ENCODE assay signal across 22 cellular contexts in genomic region chr4:8897768-8898167, GRCh38. TPM values are rescaled to one million over a fixed set of nuclear protein-coding genes. Genes with fewer than 3 reads are reported as not detected.
DNase-seq lines count a peak whose midpoint lies in the region; ATAC-seq, FAIRE-seq and TF ChIP-seq lines count a peak whose summit lies in the region.
"Had no signal": no experiment of that assay in that cellular context is flagged by ENCODE, and none has a peak within 500 bp of the region (broad histone marks: within the 10 kb centered on the region; RNA-seq: fewer than 3 reads in every experiment).

No MANE protein-coding gene starts in this region.

- H3K9me2 ChIP-seq in GM23248 (ENCODE audit: insufficient read depth) = no peaks in the 10 kb centered on the region
- no peaks in the 10 kb centered on the region for H3K9me2 ChIP-seq in Karpas-422 (replicated peaks; ENCODE audit: insufficient read depth, low read length)

- H3K27me3 Mint-ChIP-seq in WTC11 (ENCODE audit: low read depth) = peaks cover 72% of the 10 kb centered on the region

- H3K4me3 ChIP-seq in GM23248 (no peak overlapping the region), HEK293 (ENCODE audit: low read depth, low read length) (no peak overlapping the region), epithelial cell of esophagus (ENCODE audit: low read length) (no peak overlapping the region), Karpas-422 (ENCODE audit: low read length) (no peak overlapping the region)
- H3K4me3 ChIP-seq: BLaER1 had no signal

- H3K9me3 Mint-ChIP-seq in WTC11 = peaks cover 23% of the 10 kb centered on the region

- no peaks in the 10 kb centered on the region for H3K9me3 ChIP-seq in GM23248 (ENCODE audit: low read depth)
- H3K9me3 ChIP-seq in HEK293 (ENCODE audit: control insufficient read depth, insufficient read depth, low read depth, low read length) = no peaks in the 10 kb centered on the region
- peaks cover 6% of the 10 kb centered on the region; the same call in 1 of the 2 replicates for H3K9me3 ChIP-seq in Karpas-422 (ENCODE audit: low read length)

- WGBS in GM23248 (ENCODE audit: low coverage in 1 of 2, low lambda C conversion rate in 2 of 2, missing lambda C conversion rate in 2 of 2), 2 experiments = 6 to 11% methylated on average over 8 of the region's 8 CpGs

- peaks cover 21% of the 10 kb centered on the region for H3K36me3 Mint-ChIP-seq in WTC11
- H3K36me3 Mint-ChIP-seq: CD8-positive, alpha-beta T cell had no signal

- H3K4me1 ChIP-seq in GM23248 (ENCODE audit: insufficient read depth) = no peaks in the 10 kb centered on the region
- no peaks in the 10 kb centered on the region for H3K4me1 ChIP-seq in HEK293 (ENCODE audit: control insufficient read depth, insufficient read depth, low read length)
- no peaks in the 10 kb centered on the region for H3K4me1 ChIP-seq in Karpas-422 (ENCODE audit: low read length)

- CTCF ChIA-PET in HEK293 (lab: Yijun Ruan, JAX) (no interaction called here), WTC11 (lab: Charles Lee) (interaction anchor here (1.0 to 2.8 kb wide), 8 partner anchors 9 to 290 kb away, joined by 3 to 22 read pairs (median 6); no protein-coding TSS in a partner anchor)

- H3K36me3 ChIP-seq in GM23248 (ENCODE audit: low read depth) = no peaks in the 10 kb centered on the region
- no peaks in the 10 kb centered on the region for H3K36me3 ChIP-seq in HEK293 (ENCODE audit: control insufficient read depth in 2 of 2, insufficient read depth in 1 of 2, low read length in 2 of 2)
- no peaks in the 10 kb centered on the region for H3K36me3 ChIP-seq in Karpas-422 (ENCODE audit: insufficient read depth, low read length)
- H3K36me3 ChIP-seq: BLaER1 had no signal

- TF ChIP-seq CTCF in HEK293 (tag by site-specific recombination; IDR thresholded peaks at IDR 0.05) (no peak), epithelial cell of esophagus (IDR thresholded peaks at IDR 0.05; ENCODE audit: insufficient read depth, low read depth, low read length, missing control alignments) (no peak), WTC11 (IDR thresholded peaks at IDR 0.05) (no peak)

- H3F3A ChIP-seq in GM23248 (ENCODE audit: insufficient read depth) = no peaks in the 10 kb centered on the region

- no peak overlapping the region for H3K27ac Mint-ChIP-seq in WTC11
- H3K27ac Mint-ChIP-seq: CD8-positive, alpha-beta T cell had no signal

- no peak for ATAC-seq in WTC11
- ATAC-seq: CD8-positive, alpha-beta T cell; Panc1 had no signal

- H3K4me3 Mint-ChIP-seq in WTC11 = no peak overlapping the region
- H3K4me3 Mint-ChIP-seq: CD8-positive, alpha-beta T cell had no signal

- H4K20me1 ChIP-seq in GM23248 (ENCODE audit: insufficient read depth) = no peaks in the 10 kb centered on the region
- no peaks in the 10 kb centered on the region for H4K20me1 ChIP-seq in Karpas-422 (ENCODE audit: insufficient read depth, low read depth, low read length)

- peaks cover 27% of the 10 kb centered on the region for H3K4me1 Mint-ChIP-seq in WTC11

- in situ Hi-C loops in GM23248 (cut with MboI) = no loop called here

- FAIRE-seq in urothelium cell line (lab: Jason Lieb, UNC) = no peak
- FAIRE-seq: G401.6, GM19239 had no signal

- H3K27me3 ChIP-seq in GM23248 (replicated peaks; ENCODE audit: insufficient read depth) (peaks cover 40% of the 10 kb centered on the region), Karpas-422 (ENCODE audit: low read length) (no peaks in the 10 kb centered on the region)

- H3K79me2 ChIP-seq in GM23248 (ENCODE audit: insufficient read depth) (no peaks in the 10 kb centered on the region), Karpas-422 (ENCODE audit: low read length) (no peaks in the 10 kb centered on the region)

- H3K27ac ChIP-seq in GM23248 = no peak overlapping the region
- no peak overlapping the region for H3K27ac ChIP-seq in HEK293 (ENCODE audit: extremely low read depth, low read depth, low read length)
- no peak overlapping the region for H3K27ac ChIP-seq in Karpas-422 (ENCODE audit: low read length)
- H3K27ac ChIP-seq: BLaER1 had no signal

- DNase-seq in GM23248 (peak; percentile 28), epithelial cell of esophagus (ENCODE audit: low read depth) (peak; percentile 42), urothelium cell line (ENCODE audit: low spot score) (peak; percentile 26), Karpas-422 (no peak), WTC11 (ENCODE audit: low spot score) (no peak)
- no peak for DNase-seq in activated CD4-positive, alpha-beta T cell treated with anti-CD3 and anti-CD28 coated beads for 48 hours
- DNase-seq: ACHN; CD8-positive, alpha-beta T cell; DND-41; H7; KG1; NCI-H1105; NCI-H2029 treated with DMSO at 0.1 percent for 48 hours; NCI-H226; NCI-H82; Right ventricle myocardium superior had no signal

- H3K9ac ChIP-seq in GM23248 (no peak overlapping the region), Karpas-422 (ENCODE audit: low read length) (no peak overlapping the region)
- H3K9ac ChIP-seq: BLaER1 had no signal

- no peak overlapping the region for H2AFZ ChIP-seq in GM23248
- no peak overlapping the region for H2AFZ ChIP-seq in Karpas-422 (ENCODE audit: low read length)

- POLR2A ChIA-PET in HEK293 (lab: Yijun Ruan, JAX) = no interaction called here
- POLR2A ChIA-PET in WTC11 (lab: Charles Lee) = interaction anchor here (0.6 kb wide), 1 partner anchor 9 kb away, joined by 3 read pairs; no protein-coding TSS in a partner anchor

- H3K4me2 ChIP-seq in GM23248 (ENCODE audit: unreplicated experiment) = no peak overlapping the region
- H3K4me2 ChIP-seq in Karpas-422 (ENCODE audit: low read depth, low read length, poor library complexity, severe bottlenecking) = no peak overlapping the region
- H3K4me2 ChIP-seq: BLaER1 had no signal

TF ChIP-seq in HEK293, 187 proteins besides CTCF, POLR2A, EP300 and RAD21 (continues in another document):
- TF ChIP-seq, protein P1, sequence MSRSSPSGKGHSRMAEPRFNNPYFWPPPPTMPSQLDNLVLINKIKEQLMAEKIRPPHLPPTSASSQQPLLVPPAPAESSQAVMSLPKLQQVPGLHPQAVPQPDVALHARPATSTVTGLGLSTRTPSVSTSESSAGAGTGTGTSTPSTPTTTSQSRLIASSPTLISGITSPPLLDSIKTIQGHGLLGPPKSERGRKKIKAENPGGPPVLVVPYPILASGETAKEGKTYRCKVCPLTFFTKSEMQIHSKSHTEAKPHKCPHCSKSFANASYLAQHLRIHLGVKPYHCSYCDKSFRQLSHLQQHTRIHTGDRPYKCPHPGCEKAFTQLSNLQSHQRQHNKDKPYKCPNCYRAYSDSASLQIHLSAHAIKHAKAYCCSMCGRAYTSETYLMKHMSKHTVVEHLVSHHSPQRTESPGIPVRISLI (tag by site-specific recombination; IDR thresholded peaks at IDR 0.05) = no peak
- TF ChIP-seq ZNF211 (tag by site-specific recombination; IDR thresholded peaks at IDR 0.05; ENCODE audit: low read depth) (no peak), ZNF341 (tag by site-specific recombination; IDR thresholded peaks at IDR 0.05; ENCODE audit: low read depth) (peak; percentile 50)

TF ChIP-seq in WTC11, 78 proteins besides CTCF, POLR2A, EP300 and RAD21 (continues in another document):
- TF ChIP-seq OVOL2 (CRISPR knock-in tag; IDR thresholded peaks at IDR 0.05; ENCODE audit: borderline replicate concordance) (no peak), FOXP1 (CRISPR knock-in tag; IDR thresholded peaks at IDR 0.05; ENCODE audit: borderline replicate concordance) (no peak), MYBL2 (CRISPR knock-in tag; IDR thresholded peaks at IDR 0.05) (no peak), TCF7 (CRISPR knock-in tag; IDR thresholded peaks at IDR 0.05; ENCODE audit: low read depth) (no peak), RORB (CRISPR knock-in tag; IDR thresholded peaks at IDR 0.05) (no peak), FOXJ3 (CRISPR knock-in tag; IDR thresholded peaks at IDR 0.05; ENCODE audit: borderline replicate concordance) (no peak), RELA (CRISPR knock-in tag; IDR thresholded peaks at IDR 0.05; ENCODE audit: borderline replicate concordance) (no peak), ZNF232 (CRISPR knock-in tag; IDR thresholded peaks at IDR 0.05) (no peak), ZNF219 (CRISPR knock-in tag; IDR thresholded peaks at IDR 0.05; ENCODE audit: borderline replicate concordance) (no peak), SOX15 (CRISPR knock-in tag; IDR thresholded peaks at IDR 0.05) (no peak)
- TF ChIP-seq, protein P2, sequence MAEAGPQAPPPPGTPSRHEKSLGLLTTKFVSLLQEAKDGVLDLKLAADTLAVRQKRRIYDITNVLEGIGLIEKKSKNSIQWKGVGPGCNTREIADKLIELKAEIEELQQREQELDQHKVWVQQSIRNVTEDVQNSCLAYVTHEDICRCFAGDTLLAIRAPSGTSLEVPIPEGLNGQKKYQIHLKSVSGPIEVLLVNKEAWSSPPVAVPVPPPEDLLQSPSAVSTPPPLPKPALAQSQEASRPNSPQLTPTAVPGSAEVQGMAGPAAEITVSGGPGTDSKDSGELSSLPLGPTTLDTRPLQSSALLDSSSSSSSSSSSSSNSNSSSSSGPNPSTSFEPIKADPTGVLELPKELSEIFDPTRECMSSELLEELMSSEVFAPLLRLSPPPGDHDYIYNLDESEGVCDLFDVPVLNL (CRISPR knock-in tag; IDR thresholded peaks at IDR 0.05; ENCODE audit: borderline replicate concordance, low read depth) = no peak

RNA-seq across cellular contexts. Expression of gene HMX1, which starts 26.1 kb away (rescaled TPM):
- total RNA-seq in GM23248 (2014; rRNA removed; shearing (Covaris generic)) = not detected in 2 replicates
- polyA plus RNA-seq in GM23248 (2016; fragmentation: Nextera tagmentation; extraction: Ambion mirVana) = not detected in 2 replicates
- not detected in 2 replicates for total RNA-seq in Karpas-422 (2014; rRNA removed; shearing (Covaris generic); ENCODE audit: low replicate concordance)
- 6.9 to 10.0 TPM (median 7.8 TPM) in 3 replicates for total RNA-seq in WTC11 (2021)
- total RNA-seq: CD8-positive, alpha-beta T cell; HT1080; Right ventricle myocardium superior had no signal

Comparison
In these comparisons a context has a peak if more than half of its experiments do, and no peak if none do; other contexts are left out.
1. DNase-seq: peak in GM23248 (single experiment), epithelial cell of esophagus (single experiment) and urothelium cell line (single experiment); none in Karpas-422 (single experiment), activated CD4-positive, alpha-beta T cell treated with anti-CD3 and anti-CD28 coated beads for 48 hours (single experiment) and WTC11 (single experiment).